Comparison of ENCODE assay signal across 7 cellular contexts in genomic region chr13:54317722-54318121, GRCh38.
"Had no signal": no experiment of that assay in that cellular context is flagged by ENCODE, and none has a peak within 500 bp of the region (broad histone marks: within the 10 kb centered on the region; RNA-seq: fewer than 3 reads in every experiment).

No MANE protein-coding gene starts in this region.

- H3K36me3 ChIP-seq: HAP-1 had no signal

- ATAC-seq: HCT116 had no signal

- H3K4me3 Mint-ChIP-seq: HFFc6 had no signal

- H3K9me3 ChIP-seq: HAP-1 had no signal

- H3K27ac Mint-ChIP-seq: HFFc6 had no signal

- DNase-seq: GM23248, GOT3, H7, HFFc6, IMR-90 had no signal

- H3K27ac ChIP-seq: GM23248 had no signal

- H3K9ac ChIP-seq: GM23248 had no signal

- H3K4me3 ChIP-seq: GM23248, HAP-1 had no signal
